In genomic region chr9:129108805-129109370, GRCh38 we compare ENCODE assay signal across 10 cellular contexts. TPM values are rescaled to one million over a fixed set of nuclear protein-coding genes. Genes with fewer than 3 reads are reported as not detected.
DNase-seq lines count a peak whose midpoint lies in the region; ATAC-seq and TF ChIP-seq lines count a peak whose summit lies in the region.
"Had no signal": no experiment of that assay in that cellular context is flagged by ENCODE, and none has a peak within 500 bp of the region (broad histone marks: within the 10 kb centered on the region; RNA-seq: fewer than 3 reads in every experiment).

No MANE protein-coding gene starts in this region.

- H3K4me1 ChIP-seq in CD4-positive, CD25-positive, alpha-beta regulatory T cell (ENCODE audit: control insufficient read depth, insufficient read depth, low read length, poor library complexity, severe bottlenecking): peaks cover 21% of the 10 kb centered on the region
- H3K4me1 ChIP-seq in HCT116 (ENCODE audit: control insufficient read depth in 1 of 2, insufficient read depth in 2 of 2, low read length in 2 of 2): peaks cover 15 to 35% of the 10 kb centered on the region in 2 experiments

- H3K27me3 Mint-ChIP-seq in CD4-positive, CD25-positive, alpha-beta regulatory T cell: no peaks in the 10 kb centered on the region
- no peaks in the 10 kb centered on the region for H3K27me3 Mint-ChIP-seq in chondrocyte (ENCODE audit: low read depth)
- no peaks in the 10 kb centered on the region for H3K27me3 Mint-ChIP-seq in osteocyte (ENCODE audit: unreplicated experiment)

- TF ChIP-seq CTCF in HCT116 (IDR thresholded peaks at IDR 0.05 in 2 of 3, conservative IDR thresholded peaks at IDR 0.05 in 1 of 3; ENCODE audit: borderline replicate concordance in 1 of 3, insufficient read depth in 1 of 3, low read depth in 2 of 3, low read length in 2 of 3): no peak
- no peak for TF ChIP-seq CTCF in chondrocyte (IDR thresholded peaks at IDR 0.05)
- no peak for TF ChIP-seq CTCF in osteocyte (IDR thresholded peaks at IDR 0.05)

- no peak overlapping the region for H3K9ac ChIP-seq in HCT116 (ENCODE audit: low read length)

- no peak for TF ChIP-seq POLR2A in HCT116 (IDR thresholded peaks at IDR 0.05; ENCODE audit: borderline replicate concordance, extremely low read depth, insufficient read depth, insufficient read length)

- H3K27ac ChIP-seq in CD4-positive, CD25-positive, alpha-beta regulatory T cell (ENCODE audit: insufficient read depth, low read length, poor library complexity, severe bottlenecking): no peak overlapping the region
- H3K27ac ChIP-seq in HCT116 (ENCODE audit: low read depth, low read length): no peak overlapping the region
- H3K27ac ChIP-seq: neutrophil had no signal

- no peak for TF ChIP-seq RAD21 in HCT116 (IDR thresholded peaks at IDR 0.05; ENCODE audit: low read depth)

- POLR2A ChIA-PET in HCT116 (lab: Charles Lee): no interaction called here

- CTCF ChIA-PET in HCT116 (lab: Charles Lee): interaction anchor here (1.3 kb wide), 1 partner anchor 516 kb away, joined by 4 read pairs; no protein-coding TSS in a partner anchor

- H3K27ac Mint-ChIP-seq in CD4-positive, CD25-positive, alpha-beta regulatory T cell: peak overlapping the region in 1 of 3 donors; percentile 46
- H3K27ac Mint-ChIP-seq in chondrocyte (ENCODE audit: unreplicated experiment) (no peak overlapping the region), osteocyte (ENCODE audit: unreplicated experiment) (peak overlapping the region; percentile 21)

- intact Hi-C loops in HCT116 (cut with micrococcal nuclease): no loop called here

- peaks cover 25% of the 10 kb centered on the region for H3K79me2 ChIP-seq in HCT116 (ENCODE audit: insufficient read depth, low read length)

- no peaks in the 10 kb centered on the region for H3K9me3 Mint-ChIP-seq in CD4-positive, CD25-positive, alpha-beta regulatory T cell
- H3K9me3 Mint-ChIP-seq in chondrocyte (ENCODE audit: low read depth) (no peaks in the 10 kb centered on the region), osteocyte (ENCODE audit: unreplicated experiment) (no peaks in the 10 kb centered on the region)

- no peaks in the 10 kb centered on the region for H3K9me2 ChIP-seq in HCT116 (ENCODE audit: insufficient read depth)

- H3K36me3 ChIP-seq in CD4-positive, CD25-positive, alpha-beta regulatory T cell (ENCODE audit: control insufficient read depth, insufficient read depth, low read length): no peaks in the 10 kb centered on the region
- no peaks in the 10 kb centered on the region for H3K36me3 ChIP-seq in HCT116 (ENCODE audit: control insufficient read depth in 1 of 2, insufficient read depth in 2 of 2, low read length in 2 of 2)

- no TSS peak for BruUV-seq in HCT116 (replicated peaks; lab: Mats Ljungman, UMichigan)

- no peak overlapping the region for H3K4me3 ChIP-seq in CD4-positive, CD25-positive, alpha-beta regulatory T cell (ENCODE audit: low read depth, low read length)
- peak overlapping the region in 1 of 2 experiments; percentile 73; a peak in 1 of 4 replicates for H3K4me3 ChIP-seq in HCT116 (replicated peaks in 1 of 2; ENCODE audit: low read depth in 1 of 2, low read length in 2 of 2)

- ATAC-seq in CD4-positive, CD25-positive, alpha-beta regulatory T cell (ENCODE audit: low read depth in 2 of 2): no peak
- no peak for ATAC-seq in HCT116
- ATAC-seq: activated CD4-positive, CD25-positive, alpha-beta regulatory T cell treated with anti-CD3 and anti-CD28 coated beads, Interleukin-2, amount 50 U/mL, for 24 hours had no signal

- no peak overlapping the region for H2AFZ ChIP-seq in HCT116 (ENCODE audit: low read depth, low read length, poor library complexity, severe bottlenecking)

- peak overlapping the region; percentile 89 for H3K4me2 ChIP-seq in HCT116 (ENCODE audit: low read length)

- no peak for DNase-seq in CD4-positive, CD25-positive, alpha-beta regulatory T cell
- DNase-seq in HCT116 (ENCODE audit: low read depth, low spot score) (no peak), chondrocyte (ENCODE audit: low spot score) (no peak), osteocyte (ENCODE audit: extremely low spot score, unreplicated experiment) (no peak), AG20443 (ENCODE audit: low spot score) (no peak), 8988T (no peak), iPS-NIHi11 (ENCODE audit: low spot score) (no peak)
- DNase-seq: KG1 had no signal

- no peaks in the 10 kb centered on the region for H3K9me3 ChIP-seq in CD4-positive, CD25-positive, alpha-beta regulatory T cell (ENCODE audit: control insufficient read depth in 2 of 2, low read length in 2 of 2)
- no peaks in the 10 kb centered on the region for H3K9me3 ChIP-seq in HCT116 (ENCODE audit: control insufficient read depth in 1 of 2, insufficient read depth in 1 of 2, low read depth in 1 of 2, low read length in 2 of 2)
- H3K9me3 ChIP-seq: neutrophil had no signal

- no peaks in the 10 kb centered on the region for H4K20me1 ChIP-seq in HCT116 (ENCODE audit: insufficient read depth)

- no peaks in the 10 kb centered on the region for H3K36me3 Mint-ChIP-seq in CD4-positive, CD25-positive, alpha-beta regulatory T cell
- H3K36me3 Mint-ChIP-seq in chondrocyte (ENCODE audit: low read depth) (peaks cover 11% of the 10 kb centered on the region), osteocyte (ENCODE audit: unreplicated experiment) (peaks cover 9% of the 10 kb centered on the region)

- no peaks in the 10 kb centered on the region for H3K27me3 ChIP-seq in CD4-positive, CD25-positive, alpha-beta regulatory T cell (ENCODE audit: control insufficient read depth, insufficient read depth, low read length)
- H3K27me3 ChIP-seq in HCT116 (ENCODE audit: insufficient read depth, low read length): no peaks in the 10 kb centered on the region
- H3K27me3 ChIP-seq: neutrophil had no signal

- peak overlapping the region; percentile 75 to 80 (median 77) for H3K4me3 Mint-ChIP-seq in CD4-positive, CD25-positive, alpha-beta regulatory T cell
- H3K4me3 Mint-ChIP-seq in chondrocyte (ENCODE audit: unreplicated experiment): peak overlapping the region; percentile 94
- peak overlapping the region; percentile 73 for H3K4me3 Mint-ChIP-seq in osteocyte (ENCODE audit: unreplicated experiment)

- RAD21 ChIA-PET in HCT116 (lab: Charles Lee; ENCODE audit: low non-redundant PET in 1 of 2, low total read pairs in 2 of 2, uncharacterized antibody in 2 of 2, unreplicated experiment in 2 of 2): no interaction called here

- H3K4me1 Mint-ChIP-seq in CD4-positive, CD25-positive, alpha-beta regulatory T cell: peaks cover 0 to 38% (median 13%) of the 10 kb centered on the region in 4 donors
- H3K4me1 Mint-ChIP-seq in chondrocyte (ENCODE audit: low read depth) (peaks cover 22% of the 10 kb centered on the region), osteocyte (ENCODE audit: unreplicated experiment) (peaks cover 28% of the 10 kb centered on the region)

TF ChIP-seq in HCT116, 20 proteins besides CTCF, POLR2A, EP300 and RAD21 (continues in another document):
- TF ChIP-seq EZH2 (IDR thresholded peaks at IDR 0.05) (no peak), CEBPB (IDR thresholded peaks at IDR 0.05; ENCODE audit: low read depth) (no peak), EGR1 (IDR thresholded peaks at IDR 0.05; ENCODE audit: low read depth) (no peak), ATF3 (IDR thresholded peaks at IDR 0.05) (no peak), ZNF274 (IDR thresholded peaks at IDR 0.05; ENCODE audit: low read depth, low read length) (no peak), ZFX (IDR thresholded peaks at IDR 0.05) (no peak), ELF1 (IDR thresholded peaks at IDR 0.05; ENCODE audit: borderline replicate concordance, low read depth) (no peak), REST (IDR thresholded peaks at IDR 0.05; ENCODE audit: low read depth) (no peak)

RNA-seq across cellular contexts. Expression of gene CRAT, which starts 1.7 kb away (rescaled TPM):
- total RNA-seq in CD4-positive, CD25-positive, alpha-beta regulatory T cell: 12.5 TPM
- polyA plus RNA-seq in CD4-positive, CD25-positive, alpha-beta regulatory T cell: 10 to 100 TPM in 2 of 4 donors, 1 to 10 TPM in 2; 8.7 to 11.4 (median 10.2) TPM
- 29.0 TPM for total RNA-seq in HCT116 (2021; ENCODE audit: unreplicated experiment)
- 29.3 and 32.2 TPM in 2 replicates for polyA plus RNA-seq in HCT116 (2012)
- 43.9 to 49.0 TPM (median 45.2 TPM) in 3 replicates for total RNA-seq in chondrocyte
- 55.1 and 55.5 TPM in 2 replicates for total RNA-seq in osteocyte

RNA-seq across cellular contexts. Expression of gene PTPA, which starts 2.3 kb away (rescaled TPM):
- total RNA-seq in CD4-positive, CD25-positive, alpha-beta regulatory T cell: 53.7 TPM
- 10 to 100 TPM; 12.9 to 21.6 (median 16.0) TPM for polyA plus RNA-seq in CD4-positive, CD25-positive, alpha-beta regulatory T cell
- total RNA-seq in HCT116 (2021; ENCODE audit: unreplicated experiment): 177 TPM
- 168 and 172 TPM in 2 replicates for polyA plus RNA-seq in HCT116 (2012)
- total RNA-seq in chondrocyte: 133 to 143 TPM (median 143 TPM) in 3 replicates
- total RNA-seq in osteocyte: 140 and 150 TPM in 2 replicates

RNA-seq across cellular contexts. Expression of gene DOLPP1, which starts 28.0 kb away (rescaled TPM):
- total RNA-seq in CD4-positive, CD25-positive, alpha-beta regulatory T cell: 3.9 TPM
- polyA plus RNA-seq in CD4-positive, CD25-positive, alpha-beta regulatory T cell: 1 to 10 TPM; 8.6 to 9.3 (median 8.9) TPM
- total RNA-seq in HCT116 (2021; ENCODE audit: unreplicated experiment) (17.4 TPM), chondrocyte (12.3 to 22.5 TPM (median 16.4 TPM) in 3 replicates), osteocyte (13.3 and 19.3 TPM in 2 replicates)
- polyA plus RNA-seq in HCT116 (2012): 12.6 and 13.4 TPM in 2 replicates
